Comparison of ENCODE assay signal across 28 cellular contexts in the genomic region with DNA sequence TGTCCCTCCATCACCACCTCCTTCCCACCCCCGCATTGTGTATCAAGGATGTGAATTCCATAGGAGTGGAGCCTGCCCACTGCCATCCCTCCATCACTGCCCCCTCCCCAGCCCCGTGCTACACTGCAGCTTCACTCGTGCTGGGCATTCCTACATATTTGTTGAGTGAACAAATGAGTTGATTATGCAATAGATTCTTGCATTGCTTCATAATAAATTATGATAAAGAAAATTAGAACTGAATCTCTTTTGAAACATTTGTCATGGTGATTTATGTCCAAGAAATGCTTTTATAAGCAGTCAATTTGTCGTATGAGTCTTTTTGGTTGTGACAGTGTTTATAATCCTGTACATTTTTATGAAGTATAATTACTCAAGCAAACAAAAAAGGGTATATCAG.
"Had no signal": no experiment of that assay in that cellular context is flagged by ENCODE, and none has a peak within 500 bp of the region (broad histone marks: within the 10 kb centered on the region; RNA-seq: fewer than 3 reads in every experiment).

No MANE protein-coding gene starts in this region.

- H3K27me3 ChIP-seq: ovary, spleen, stomach, thyroid gland, tibial nerve, upper lobe of left lung, vagina had no signal

- H3K79me2 ChIP-seq: parathyroid adenoma had no signal

- DNase-seq: naive thymus-derived CD8-positive, alpha-beta T cell; nephron progenitor cell; occipital lobe; ovary; posterior cingulate gyrus; psoas muscle; right cardiac atrium; spleen; stimulated activated CD4-positive, alpha-beta T cell treated with anti-CD3 and anti-CD28 coated beads, Interleukin-12 subunit alpha, Interleukin-12 subunit beta, amount 100 ng/mL, for 4 hours; stimulated activated CD4-positive, alpha-beta T cell treated with anti-CD3 and anti-CD28 coated beads, Interleukin-1b, Interleukin-23, amount 100 ng/mL, for 48 hours; stimulated activated CD4-positive, alpha-beta T cell treated with anti-CD3 and anti-CD28 coated beads, Interleukin-4, amount 100 ng/mL, for 1 hour; stimulated activated CD4-positive, alpha-beta T cell treated with anti-CD3 and anti-CD28 coated beads, Interleukin-4, amount 100 ng/mL, for 4 hours; stimulated activated CD8-positive, alpha-beta memory T cell treated with anti-CD3 and anti-CD28 coated beads, Interleukin-4, amount 100 ng/mL, for 48 hours; stimulated activated naive B cell treated with anti-CD40 and anti-IgM and Interleukin-4, amounts not matched to agents 10 μg/mL and 1 μg/mL and 100 μg/mL, for 72 hours; stimulated activated naive CD4-positive, alpha-beta T cell treated with Interleukin-2 at 50 U/mL for 16 hours; stomach; thyroid gland; trophoblast cell; upper lobe of left lung had no signal

- H3K9me3 ChIP-seq: ovary, psoas muscle, thoracic aorta, thyroid gland, tibial nerve, upper lobe of left lung, vagina had no signal

- FAIRE-seq: urothelium cell line had no signal

- H3K9ac ChIP-seq: parathyroid adenoma had no signal

- H3K4me2 ChIP-seq: smooth muscle cell had no signal

- H3K27ac ChIP-seq: ovary, parathyroid adenoma, psoas muscle, skin epidermis, spleen, stomach, thoracic aorta, thyroid gland, tibial nerve, upper lobe of left lung, vagina had no signal

- ATAC-seq: naive thymus-derived CD8-positive, alpha-beta T cell; natural killer cell treated with Interleukin-12 subunit alpha and Interleukin-12 subunit beta and Interleukin-15 and Interleukin-18, amount 100 ng/mL, for 72 hours; psoas muscle; right cardiac atrium; sciatic nerve; stimulated activated naive B cell treated with anti-CD40 and anti-IgM and Interleukin-4, amounts not matched to agents 10 μg/mL and 1 μg/mL and 100 μg/mL, for 72 hours had no signal

- H3K4me1 ChIP-seq: parathyroid adenoma, psoas muscle, spleen, stomach, thyroid gland, tibial nerve, upper lobe of left lung, vagina had no signal

- H2AFZ ChIP-seq: parathyroid adenoma had no signal

- H3K4me3 ChIP-seq: ovary, psoas muscle, skin epidermis, smooth muscle cell, spleen, stomach, thoracic aorta, thyroid gland, tibial nerve, upper lobe of left lung, vagina had no signal

- H3K36me3 ChIP-seq: ovary, spleen, stomach, thoracic aorta, thyroid gland, tibial nerve, upper lobe of left lung, vagina had no signal
